In the genomic region with DNA sequence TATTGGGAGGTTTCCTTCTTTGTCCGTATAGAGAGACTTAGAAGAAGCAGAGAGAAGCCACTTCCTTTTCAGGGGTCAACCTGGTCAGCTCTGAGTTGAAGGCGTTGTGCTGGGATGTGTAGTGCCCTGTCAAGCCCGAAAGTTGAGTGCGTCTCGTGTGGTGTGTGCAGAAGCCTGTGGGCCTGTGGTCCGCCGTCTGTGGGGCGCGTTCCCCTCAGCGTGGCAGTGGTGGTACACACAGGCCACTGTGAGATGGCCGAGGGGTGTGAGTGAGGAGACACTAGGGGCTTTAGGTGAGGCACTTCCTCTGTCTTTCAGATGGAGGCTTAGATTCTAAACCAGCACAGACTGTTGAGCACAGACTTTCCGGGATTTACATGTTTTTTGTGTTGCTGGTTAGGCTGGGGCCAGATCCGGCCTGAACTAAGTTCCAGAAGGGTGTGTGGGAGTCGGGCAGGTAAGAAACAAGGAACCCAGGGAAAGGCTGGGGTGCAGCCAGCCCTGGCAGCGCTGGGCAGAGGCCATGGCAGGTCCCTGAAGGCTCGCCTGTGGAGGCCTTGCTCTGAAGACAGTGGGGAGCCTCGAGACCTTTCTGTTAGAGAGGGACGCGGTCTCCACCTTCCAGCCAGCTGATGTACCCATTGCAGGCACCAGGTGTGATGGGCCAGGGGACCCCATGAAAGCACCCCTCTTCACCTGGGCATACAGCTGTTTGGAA, we compare ENCODE assay signal across 14 cellular contexts.
DNase-seq lines count a peak whose midpoint lies in the region; ATAC-seq and TF ChIP-seq lines count a peak whose summit lies in the region.
"Had no signal": no experiment of that assay in that cellular context is flagged by ENCODE, and none has a peak within 500 bp of the region (broad histone marks: within the 10 kb centered on the region; RNA-seq: fewer than 3 reads in every experiment).

No MANE protein-coding gene starts in this region.

- POLR2A ChIA-PET in MCF 10A (lab: Yijun Ruan, JAX): no interaction called here

- WGBS in suprapubic skin: 95% methylated on average over 18 of the region's 19 CpGs

- TF ChIP-seq EP300 in suprapubic skin (IDR thresholded peaks at IDR 0.05): no peak

- H3K36me3 Mint-ChIP-seq in MCF 10A (ENCODE audit: insufficient read depth, unreplicated experiment): peaks cover 11% of the 10 kb centered on the region
- peaks cover 19% of the 10 kb centered on the region for H3K36me3 Mint-ChIP-seq in effector memory CD8-positive, alpha-beta T cell (ENCODE audit: insufficient read depth)
- no peaks in the 10 kb centered on the region for H3K36me3 Mint-ChIP-seq in natural killer cell treated with Interleukin-12 subunit alpha and Interleukin-12 subunit beta and Interleukin-15 and Interleukin-18, amount 100 ng/mL, for 72 hours

- no peaks in the 10 kb centered on the region for H3K27me3 ChIP-seq in breast epithelium
- no peaks in the 10 kb centered on the region for H3K27me3 ChIP-seq in suprapubic skin

- intact Hi-C loops in MCF 10A (cut with micrococcal nuclease): no loop called here
- intact Hi-C loops in breast epithelium (cut with DNase I; ENCODE audit: low total_unique reads): no loop called here

- DNase-seq in MCF 10A (ENCODE audit: unreplicated experiment) (no peak), breast epithelium (ENCODE audit: low spot score in 2 of 2) (no peak), suprapubic skin (ENCODE audit: low spot score in 2 of 2) (peak; percentile 37 to 74), SIG-M5 treated with dmso at 0.1 percent for 504 hours (lab: John Stamatoyannopoulos, UW; ENCODE audit: unreplicated experiment) (no peak), ecto neural progenitor cell (ENCODE audit: low spot score) (no peak)
- DNase-seq in effector memory CD8-positive, alpha-beta T cell: no peak
- no peak for DNase-seq in natural killer cell treated with Interleukin-12 subunit alpha and Interleukin-12 subunit beta and Interleukin-15 and Interleukin-18, amount 100 ng/mL, for 72 hours (ENCODE audit: low spot score)
- DNase-seq: DMS79, Karpas-422, NCI-H1105 treated with DMSO at 0.1 percent for 48 hours, NCI-H187, PC-9 had no signal

- H3K27me3 Mint-ChIP-seq in MCF 10A (ENCODE audit: insufficient read depth, unreplicated experiment): no peaks in the 10 kb centered on the region
- no peaks in the 10 kb centered on the region for H3K27me3 Mint-ChIP-seq in effector memory CD8-positive, alpha-beta T cell
- no peaks in the 10 kb centered on the region for H3K27me3 Mint-ChIP-seq in natural killer cell treated with Interleukin-12 subunit alpha and Interleukin-12 subunit beta and Interleukin-15 and Interleukin-18, amount 100 ng/mL, for 72 hours

- TF ChIP-seq CTCF in MCF 10A (IDR thresholded peaks at IDR 0.05; ENCODE audit: unreplicated experiment): no peak
- TF ChIP-seq CTCF in breast epithelium (IDR thresholded peaks at IDR 0.05): no peak
- no peak for TF ChIP-seq CTCF in suprapubic skin (IDR thresholded peaks at IDR 0.05)

- no peaks in the 10 kb centered on the region for H3K4me1 Mint-ChIP-seq in MCF 10A (ENCODE audit: insufficient read depth, unreplicated experiment)
- H3K4me1 Mint-ChIP-seq in effector memory CD8-positive, alpha-beta T cell (ENCODE audit: low read depth in 2 of 2): peaks cover 24 to 33% of the 10 kb centered on the region in 2 donors
- H3K4me1 Mint-ChIP-seq in natural killer cell treated with Interleukin-12 subunit alpha and Interleukin-12 subunit beta and Interleukin-15 and Interleukin-18, amount 100 ng/mL, for 72 hours (ENCODE audit: low read depth in 2 of 2): peaks cover 19 to 30% of the 10 kb centered on the region in 2 donors

- H3K9me3 ChIP-seq in breast epithelium: no peaks in the 10 kb centered on the region
- no peaks in the 10 kb centered on the region for H3K9me3 ChIP-seq in suprapubic skin

- BruUV-seq in MCF 10A (replicated peaks; lab: Mats Ljungman, UMichigan): no TSS peak

- no peak overlapping the region for H3K27ac ChIP-seq in breast epithelium
- no peak overlapping the region for H3K27ac ChIP-seq in suprapubic skin
- H3K27ac ChIP-seq: PC-9 had no signal

- no peaks in the 10 kb centered on the region for H3K9me3 Mint-ChIP-seq in MCF 10A (ENCODE audit: unreplicated experiment)
- H3K9me3 Mint-ChIP-seq in effector memory CD8-positive, alpha-beta T cell: no peaks in the 10 kb centered on the region
- H3K9me3 Mint-ChIP-seq in natural killer cell treated with Interleukin-12 subunit alpha and Interleukin-12 subunit beta and Interleukin-15 and Interleukin-18, amount 100 ng/mL, for 72 hours: no peaks in the 10 kb centered on the region

- no peak for TF ChIP-seq POLR2A in breast epithelium (IDR thresholded peaks at IDR 0.05)
- TF ChIP-seq POLR2A in suprapubic skin (IDR thresholded peaks at IDR 0.05): no peak

- no peak overlapping the region for H3K4me3 ChIP-seq in breast epithelium
- no peak overlapping the region for H3K4me3 ChIP-seq in suprapubic skin
- H3K4me3 ChIP-seq: GM12878, PC-9 had no signal

- H3K36me3 ChIP-seq in breast epithelium (no peaks in the 10 kb centered on the region), suprapubic skin (peaks cover 8% of the 10 kb centered on the region)

- no peak for ATAC-seq in effector memory CD8-positive, alpha-beta T cell (replicated peaks)
- no peak for ATAC-seq in natural killer cell treated with Interleukin-12 subunit alpha and Interleukin-12 subunit beta and Interleukin-15 and Interleukin-18, amount 100 ng/mL, for 72 hours
- no peak for ATAC-seq in HG03378 (IDR thresholded peaks at IDR 0.05; ENCODE audit: unreplicated experiment)
- ATAC-seq: GM12878 had no signal

- H3K4me1 ChIP-seq in breast epithelium (no peaks in the 10 kb centered on the region), suprapubic skin (no peaks in the 10 kb centered on the region)

- CTCF ChIA-PET in MCF 10A (lab: Yijun Ruan, JAX): interaction anchor here (1.0 to 1.1 kb wide), 2 partner anchors 114 to 158 kb away, joined by 3 read pairs; no protein-coding TSS in a partner anchor

- H3K4me3 Mint-ChIP-seq in MCF 10A (ENCODE audit: unreplicated experiment): no peak overlapping the region
- no peak overlapping the region for H3K4me3 Mint-ChIP-seq in effector memory CD8-positive, alpha-beta T cell
- H3K4me3 Mint-ChIP-seq in natural killer cell treated with Interleukin-12 subunit alpha and Interleukin-12 subunit beta and Interleukin-15 and Interleukin-18, amount 100 ng/mL, for 72 hours: no peak overlapping the region

- H3K27ac Mint-ChIP-seq in MCF 10A (ENCODE audit: low read depth, unreplicated experiment): peak overlapping the region; percentile 23
- H3K27ac Mint-ChIP-seq in effector memory CD8-positive, alpha-beta T cell: peak overlapping the region; percentile 37 to 67
- H3K27ac Mint-ChIP-seq in natural killer cell treated with Interleukin-12 subunit alpha and Interleukin-12 subunit beta and Interleukin-15 and Interleukin-18, amount 100 ng/mL, for 72 hours: peak overlapping the region; percentile 33 to 88

Comparison
In these comparisons a context has a peak if more than half of its experiments do, and no peak if none do; other contexts are left out.
1. DNase-seq: peak in suprapubic skin (2 of 2); none in MCF 10A (single experiment), breast epithelium (0 of 2), effector memory CD8-positive, alpha-beta T cell (0 of 3), natural killer cell treated with Interleukin-12 subunit alpha and Interleukin-12 subunit beta and Interleukin-15 and Interleukin-18, amount 100 ng/mL, for 72 hours (single experiment), SIG-M5 treated with dmso at 0.1 percent for 504 hours (single experiment) and ecto neural progenitor cell (single experiment).
2. Peak in every context shown above with its lines, with median percentiles within 50 percentile points of each other: H3K27ac Mint-ChIP-seq.